In genomic region chr12:55925870-55926737, GRCh38 we compare ENCODE assay signal across 1 cellular context.
A peak's percentile ranks its signal among the peaks of the same experiment; 100 is the strongest.
TF ChIP-seq lines count a peak whose summit lies in the region.

No MANE protein-coding gene starts in this region.

TF ChIP-seq in K562, 482 proteins besides CTCF, POLR2A, EP300 and RAD21 (continued from another document and continues in another):
- 0 out of 4 replicates have a peak, but pooled peaks of 1 of the 2 experiments have one; percentile 40 for TF ChIP-seq BCLAF1 (IDR thresholded peaks at IDR 0.05; ENCODE audit: borderline replicate concordance in 1 of 2, control insufficient read depth in 1 of 2, low read depth in 2 of 2, low read length in 1 of 2)
- TF ChIP-seq NFYB (IDR thresholded peaks at IDR 0.05; ENCODE audit: extremely low read depth, insufficient read length): no peak
- no peak for TF ChIP-seq CBX5 (IDR thresholded peaks at IDR 0.05; ENCODE audit: borderline replicate concordance, low read depth)
- TF ChIP-seq CUX1 (CRISPR knock-in tag; IDR thresholded peaks at IDR 0.05): no peak
- TF ChIP-seq MAZ (CRISPR knock-in tag; conservative IDR thresholded peaks at IDR 0.05 in 1 of 2, IDR thresholded peaks at IDR 0.05 in 1 of 2): no peak
- no peak for TF ChIP-seq HOMEZ (CRISPR knock-in tag; IDR thresholded peaks at IDR 0.05)
- no peak for TF ChIP-seq KDM4B (IDR thresholded peaks at IDR 0.05; ENCODE audit: borderline replicate concordance in 2 of 2, low read depth in 1 of 2)
- peak; percentile 71; the same call in 1 of the 2 replicates for TF ChIP-seq OTX1 (CRISPR knock-in tag; IDR thresholded peaks at IDR 0.05)
- TF ChIP-seq ZNF263 (CRISPR knock-in tag; IDR thresholded peaks at IDR 0.05; ENCODE audit: borderline replicate concordance): no peak
- TF ChIP-seq RCOR1 (IDR thresholded peaks at IDR 0.05; ENCODE audit: borderline replicate concordance in 1 of 2, low read depth in 2 of 2, low read length in 2 of 2): no peak
- no peak for TF ChIP-seq HNRNPK (IDR thresholded peaks at IDR 0.05; ENCODE audit: low read depth, low read length, poor library complexity, severe bottlenecking)
- no peak for TF ChIP-seq PBX2 (CRISPR knock-in tag; IDR thresholded peaks at IDR 0.05; ENCODE audit: low read depth)
- no peak for TF ChIP-seq PBX2 (tag; conservative IDR thresholded peaks at IDR 0.05; ENCODE audit: low read depth)
- no peak for TF ChIP-seq ZNF23 (CRISPR knock-in tag; IDR thresholded peaks at IDR 0.05)
- TF ChIP-seq KLF6 (CRISPR knock-in tag; IDR thresholded peaks at IDR 0.05; ENCODE audit: borderline replicate concordance): no peak
- peak; percentile 87 for TF ChIP-seq NKRF (IDR thresholded peaks at IDR 0.05; ENCODE audit: borderline replicate concordance)
- TF ChIP-seq ZNF197 (CRISPR knock-in tag; IDR thresholded peaks at IDR 0.05; ENCODE audit: low read depth): no peak
- TF ChIP-seq SRSF3 (IDR thresholded peaks at IDR 0.05; ENCODE audit: insufficient read depth, low read length): no peak
- TF ChIP-seq CCAR2 (IDR thresholded peaks at IDR 0.05; ENCODE audit: low read depth, low read length): no peak
- no peak for TF ChIP-seq PML (IDR thresholded peaks at IDR 0.05; ENCODE audit: low read length)
- TF ChIP-seq SMARCA4 (IDR thresholded peaks at IDR 0.05): peak; percentile 33; the same call in 1 of the 2 replicates
- no peak for TF ChIP-seq ZNF589 (CRISPR knock-in tag; IDR thresholded peaks at IDR 0.05; ENCODE audit: low read depth)
- no peak for TF ChIP-seq EZH2 (IDR thresholded peaks at IDR 0.05; ENCODE audit: borderline replicate concordance, low read depth, low read length)
- no peak for TF ChIP-seq NR0B1 (IDR thresholded peaks at IDR 0.05; ENCODE audit: partially characterized antibody)
- TF ChIP-seq ZMIZ1 (IDR thresholded peaks at IDR 0.05; ENCODE audit: low read depth in 2 of 2, low read length in 2 of 2): no peak
- no peak for TF ChIP-seq ZNF551 (CRISPR knock-in tag; IDR thresholded peaks at IDR 0.05)
- peak in 1 of 2 experiments; percentile 36; a peak in 1 of 4 replicates for TF ChIP-seq KDM1A (IDR thresholded peaks at IDR 0.05)
